27 cellular contexts compared by ENCODE assay signal in genomic region chr22:29795663-29796062, GRCh38. TPM values are rescaled to one million over a fixed set of nuclear protein-coding genes. Genes with fewer than 3 reads are reported as not detected.
A peak's percentile ranks its signal among the peaks of the same experiment; 100 is the strongest.
DNase-seq lines count a peak whose midpoint lies in the region; ATAC-seq, FAIRE-seq and TF ChIP-seq lines count a peak whose summit lies in the region.
"Had no signal": no experiment of that assay in that cellular context is flagged by ENCODE, and none has a peak within 500 bp of the region (broad histone marks: within the 10 kb centered on the region; RNA-seq: fewer than 3 reads in every experiment).

No MANE protein-coding gene starts in this region.

- H3K79me2 ChIP-seq in PC-9 (ENCODE audit: low read depth) (peaks cover 10% of the 10 kb centered on the region), astrocyte (ENCODE audit: insufficient read depth, low read length) (no peaks in the 10 kb centered on the region)

- H3K9me3 Mint-ChIP-seq in astrocyte (ENCODE audit: unreplicated experiment) (no peaks in the 10 kb centered on the region), type B pancreatic cell (no peaks in the 10 kb centered on the region)
- H3K9me3 Mint-ChIP-seq in activated naive CD4-positive, alpha-beta T cell treated with anti-CD3 and anti-CD28 coated beads, Interleukin-2, amount 10 ng/mL, durations not matched to agents 7 days and 5 days, result no peaks in the 10 kb centered on the region
- H3K9me3 Mint-ChIP-seq: CD8-positive, alpha-beta T cell; GM23338 had no signal

- H3K4me3 Mint-ChIP-seq in astrocyte (ENCODE audit: unreplicated experiment), result peak overlapping the region; percentile 27
- H3K4me3 Mint-ChIP-seq in type B pancreatic cell, result peak overlapping the region; percentile 74
- no peak overlapping the region for H3K4me3 Mint-ChIP-seq in activated naive CD4-positive, alpha-beta T cell treated with anti-CD3 and anti-CD28 coated beads, Interleukin-2, amount 10 ng/mL, durations not matched to agents 7 days and 5 days
- H3K4me3 Mint-ChIP-seq: B cell; CD8-positive, alpha-beta T cell; GM23338 had no signal

- H3K27me3 ChIP-seq in PC-9 (ENCODE audit: insufficient read depth, low read depth) (no peaks in the 10 kb centered on the region), astrocyte (ENCODE audit: insufficient read depth, low read length) (no peaks in the 10 kb centered on the region), pancreas (no peaks in the 10 kb centered on the region), H7 (ENCODE audit: control insufficient read depth, insufficient read depth, low read length) (no peaks in the 10 kb centered on the region)

- H3K4me2 ChIP-seq in PC-9 (peak overlapping the region; percentile 79), astrocyte (ENCODE audit: low read length) (no peak overlapping the region)
- H3K4me2 ChIP-seq: GM23338 had no signal

- FAIRE-seq in astrocyte (lab: Jason Lieb, UNC), result no peak
- FAIRE-seq in pancreas (lab: Jason Lieb, UNC), result no peak
- FAIRE-seq: GM12891 had no signal

- peaks cover 20% of the 10 kb centered on the region for H3K36me3 Mint-ChIP-seq in astrocyte (ENCODE audit: low read depth, unreplicated experiment)
- H3K36me3 Mint-ChIP-seq in type B pancreatic cell, result peaks cover 14% of the 10 kb centered on the region
- H3K36me3 Mint-ChIP-seq in activated naive CD4-positive, alpha-beta T cell treated with anti-CD3 and anti-CD28 coated beads, Interleukin-2, amount 10 ng/mL, durations not matched to agents 7 days and 5 days, result peaks cover 44% of the 10 kb centered on the region

- POLR2A ChIA-PET in PC-9 (lab: Charles Lee; ENCODE audit: unreplicated experiment), result interaction anchor here (0.8 kb wide), 1 partner anchor 645 kb away, joined by 13 read pairs; no protein-coding TSS in a partner anchor

- peaks cover 47% of the 10 kb centered on the region for H3F3A ChIP-seq in PC-9 (ENCODE audit: insufficient read depth, low read depth)

- DNase-seq in PC-9, result peak in 1 of 2 experiments; percentile 91
- no peak for DNase-seq in astrocyte (ENCODE audit: low read depth)
- DNase-seq in pancreas, result no peak
- DNase-seq in type B pancreatic cell (ENCODE audit: extremely low spot score, unreplicated experiment), result no peak
- no peak for DNase-seq in activated naive CD4-positive, alpha-beta T cell treated with anti-CD3 and anti-CD28 coated beads, Interleukin-2, amount 10 ng/mL, durations not matched to agents 7 days and 5 days
- DNase-seq in ecto neural progenitor cell (ENCODE audit: low spot score), result no peak
- DNase-seq in H7, result no peak
- DNase-seq: Caco-2; CD8-positive, alpha-beta T cell; DMS 273 treated with DMSO at 0.1 percent for 48 hours; DMS79 treated with DMSO at 0.1 percent for 48 hours; GF-D8; IMR-90; KG1; MM.1S; NCI-H1417; NCI-H1694; NCI-H2029 treated with DMSO at 0.1 percent for 48 hours; NCI-H2227 treated with DMSO at 0.1 percent for 48 hours; NCI-H526 treated with DMSO at 0.1 percent for 48 hours; SHP77 treated with DMSO at 0.1 percent for 48 hours had no signal

- H3K27ac ChIP-seq in PC-9, result peak overlapping the region; percentile 93
- H3K27ac ChIP-seq in astrocyte (ENCODE audit: low read depth, low read length), result no peak overlapping the region
- peak overlapping the region in 2 of 4 donors; percentile 26 to 65 for H3K27ac ChIP-seq in pancreas

- no peaks in the 10 kb centered on the region for H3K9me2 ChIP-seq in PC-9 (ENCODE audit: insufficient read depth)

- H3K9ac ChIP-seq in astrocyte (ENCODE audit: low read length), result no peak overlapping the region

- CTCF ChIA-PET in PC-9 (lab: Charles Lee), result interaction anchor here (0.6 kb wide), 1 partner anchor 87 kb away, joined by 4 read pairs; no protein-coding TSS in a partner anchor
- CTCF ChIA-PET in activated naive CD4-positive, alpha-beta T cell treated with anti-CD3 and anti-CD28 coated beads, Interleukin-2, amount 10 ng/mL, durations not matched to agents 7 days and 5 days (lab: Charles Lee), result no interaction called here

- no peak overlapping the region for H2AFZ ChIP-seq in PC-9
- no peak overlapping the region for H2AFZ ChIP-seq in astrocyte (ENCODE audit: low read depth, low read length)
- H2AFZ ChIP-seq: GM23338 had no signal

- WGBS in pancreas, 2 donors, result 55 to 61% methylated on average over 5 of the region's 5 CpGs

- H3K9me3 ChIP-seq in PC-9 (ENCODE audit: insufficient read depth, low read depth) (no peaks in the 10 kb centered on the region), astrocyte (ENCODE audit: insufficient read depth, low read depth, low read length) (no peaks in the 10 kb centered on the region), pancreas (no peaks in the 10 kb centered on the region)
- H3K9me3 ChIP-seq: Caco-2, HAP-1 had no signal

- BruUV-seq in PC-9 (replicated peaks; lab: Mats Ljungman, UMichigan), result no TSS peak

- TF ChIP-seq CTCF in PC-9 (conservative IDR thresholded peaks at IDR 0.05), result no peak
- TF ChIP-seq CTCF in astrocyte (IDR thresholded peaks at IDR 0.05; ENCODE audit: insufficient read depth, low read depth, low read length), result no peak
- no peak for TF ChIP-seq CTCF in pancreas (IDR thresholded peaks at IDR 0.05)
- TF ChIP-seq CTCF in type B pancreatic cell (conservative IDR thresholded peaks at IDR 0.05), result no peak

- ATAC-seq in pancreas, result peak in 3 of 4 donors; percentile 10 to 59 (median 42)
- ATAC-seq: CD8-positive, alpha-beta T cell; GM23338; Panc1; SK-N-SH treated with all-trans-retinoic acid at 6 μM for 48 hours had no signal

- H3K36me3 ChIP-seq in PC-9 (ENCODE audit: low read depth) (peaks cover 17% of the 10 kb centered on the region), astrocyte (ENCODE audit: insufficient read depth, low read length) (peaks cover 27% of the 10 kb centered on the region), pancreas (peaks cover 0 to 29% (median under 1%) of the 10 kb centered on the region in 3 donors), H7 (replicated peaks; ENCODE audit: control insufficient read depth, insufficient read depth, low read length) (peaks cover 12% of the 10 kb centered on the region)

- intact Hi-C loops in PC-9 (cut with micrococcal nuclease; ENCODE audit: unreplicated experiment) (loop anchor here (5.0 kb wide), 1 partner anchor 93 kb away; no protein-coding TSS in a partner anchor), pancreas (cut with DNase I) (no loop called here)

- H3K4me3 ChIP-seq in PC-9 (no peak overlapping the region), astrocyte (ENCODE audit: insufficient read depth, low read depth, low read length) (no peak overlapping the region), pancreas (no peak overlapping the region), H7 (ENCODE audit: insufficient read depth, low read depth, low read length) (no peak overlapping the region)
- H3K4me3 ChIP-seq: GM23338, HAP-1 had no signal

- H3K4me1 Mint-ChIP-seq in astrocyte (ENCODE audit: low read depth, unreplicated experiment) (peaks cover 33% of the 10 kb centered on the region), type B pancreatic cell (ENCODE audit: unreplicated experiment) (peaks cover 7% of the 10 kb centered on the region)
- H3K4me1 Mint-ChIP-seq in activated naive CD4-positive, alpha-beta T cell treated with anti-CD3 and anti-CD28 coated beads, Interleukin-2, amount 10 ng/mL, durations not matched to agents 7 days and 5 days, result peaks cover 20% of the 10 kb centered on the region
- H3K4me1 Mint-ChIP-seq: GM23338 had no signal

- H3K4me1 ChIP-seq in PC-9 (replicated peaks; ENCODE audit: insufficient read depth), result peaks cover 62% of the 10 kb centered on the region
- H3K4me1 ChIP-seq in astrocyte (ENCODE audit: insufficient read depth, low read length), result peaks cover 16% of the 10 kb centered on the region
- H3K4me1 ChIP-seq in pancreas, result peaks cover 6 to 17% (median 8%) of the 10 kb centered on the region in 3 donors
- H3K4me1 ChIP-seq: HAP-1 had no signal

- H3K27ac Mint-ChIP-seq in astrocyte (ENCODE audit: unreplicated experiment), result peak overlapping the region; percentile 34
- H3K27ac Mint-ChIP-seq in type B pancreatic cell, result peak overlapping the region; percentile 93
- no peak overlapping the region for H3K27ac Mint-ChIP-seq in activated naive CD4-positive, alpha-beta T cell treated with anti-CD3 and anti-CD28 coated beads, Interleukin-2, amount 10 ng/mL, durations not matched to agents 7 days and 5 days
- H3K27ac Mint-ChIP-seq: B cell; CD8-positive, alpha-beta T cell; GM23338 had no signal

- H3K27me3 Mint-ChIP-seq in astrocyte (ENCODE audit: low read depth, unreplicated experiment), result no peaks in the 10 kb centered on the region
- H3K27me3 Mint-ChIP-seq in type B pancreatic cell, result no peaks in the 10 kb centered on the region
- no peaks in the 10 kb centered on the region for H3K27me3 Mint-ChIP-seq in activated naive CD4-positive, alpha-beta T cell treated with anti-CD3 and anti-CD28 coated beads, Interleukin-2, amount 10 ng/mL, durations not matched to agents 7 days and 5 days
- H3K27me3 Mint-ChIP-seq: B cell had no signal

- H4K20me1 ChIP-seq in PC-9 (ENCODE audit: insufficient read depth) (no peaks in the 10 kb centered on the region), astrocyte (ENCODE audit: insufficient read depth, low read length) (no peaks in the 10 kb centered on the region)

RNA-seq across cellular contexts. Expression of gene UQCR10, which starts 28.5 kb away (rescaled TPM):
- total RNA-seq in PC-9 (2021), result 85.4 and 103 TPM in 2 replicates
- 110 and 112 TPM in 2 replicates for total RNA-seq in astrocyte
- 10 to 100 TPM; 23.9 to 40.1 (median 31.6) TPM for total RNA-seq in pancreas
- 100 to 1,000 TPM in 1 of 2 donors, 10 to 100 TPM in 1; 75.4 to 103 TPM for polyA plus RNA-seq in pancreas
- 137 and 155 TPM in 2 replicates for total RNA-seq in type B pancreatic cell (ENCODE audit: low replicate concordance)
- total RNA-seq in H7 (2014; rRNA removed; shearing (Covaris generic)), result 108 and 170 TPM in 2 replicates

RNA-seq across cellular contexts. Expression of gene ZMAT5, which starts 28.9 kb away (rescaled TPM):
- total RNA-seq in PC-9 (2021) (14.2 and 15.5 TPM in 2 replicates), astrocyte (24.4 and 24.8 TPM in 2 replicates), pancreas (10 to 100 TPM in 4 of 6 donors, 1 to 10 TPM in 2; 8.3 to 13.2 (median 10.7) TPM), type B pancreatic cell (ENCODE audit: low replicate concordance) (19.0 and 19.2 TPM in 2 replicates)
- 10 to 100 TPM; 19.9 to 20.7 TPM for polyA plus RNA-seq in pancreas
- total RNA-seq in H7 (2014; rRNA removed; shearing (Covaris generic)), result 35.6 and 38.5 TPM in 2 replicates

RNA-seq across cellular contexts. Expression of gene ASCC2, which starts 42.4 kb away (rescaled TPM):
- total RNA-seq in PC-9 (2021) (39.9 and 43.3 TPM in 2 replicates), astrocyte (69.5 and 71.2 TPM in 2 replicates), pancreas (10 to 100 TPM; 26.4 to 34.2 (median 28.7) TPM), type B pancreatic cell (ENCODE audit: low replicate concordance) (47.6 and 58.4 TPM in 2 replicates)
- 10 to 100 TPM; 58.6 to 66.6 TPM for polyA plus RNA-seq in pancreas
- 26.7 and 27.2 TPM in 2 replicates for total RNA-seq in H7 (2014; rRNA removed; shearing (Covaris generic))
